Comparison of ENCODE assay signal across 13 cellular contexts in the genomic region with DNA sequence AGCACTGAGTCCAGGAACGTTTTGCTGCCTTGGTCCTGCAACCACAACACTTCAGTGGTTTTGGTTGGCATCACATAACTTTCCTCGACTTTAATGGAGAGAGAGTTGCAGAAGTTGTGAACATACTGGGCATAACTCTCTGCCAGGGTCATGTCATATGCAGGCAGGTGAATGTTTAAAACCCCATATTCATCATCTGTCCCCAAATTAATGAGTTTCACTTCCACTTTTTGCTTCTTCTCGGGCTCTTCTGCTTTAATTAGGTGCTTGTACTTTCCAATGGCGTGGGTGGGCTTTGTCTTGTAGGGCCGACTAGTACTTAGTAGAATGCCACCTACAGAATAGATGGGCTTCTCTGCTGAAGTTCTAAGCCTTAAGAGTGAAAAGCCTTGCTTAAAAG. TPM values are rescaled to one million over a fixed set of nuclear protein-coding genes. Genes with fewer than 3 reads are reported as not detected.
DNase-seq lines count a peak whose midpoint lies in the region; ATAC-seq and TF ChIP-seq lines count a peak whose summit lies in the region.
"Had no signal": no experiment of that assay in that cellular context is flagged by ENCODE, and none has a peak within 500 bp of the region (broad histone marks: within the 10 kb centered on the region; RNA-seq: fewer than 3 reads in every experiment).

No MANE protein-coding gene starts in this region.

- H3K4me3 ChIP-seq in HAP-1 (no peak overlapping the region), lower lobe of right lung (no peak overlapping the region)
- H3K4me3 ChIP-seq in effector memory CD4-positive, alpha-beta T cell (ENCODE audit: insufficient read depth, low read depth, low read length, poor library complexity, severe bottlenecking): no peak overlapping the region
- H3K4me3 ChIP-seq: ovary, thyroid gland had no signal

- peak; percentile 49 for DNase-seq in NAMALWA (ENCODE audit: low spot score)
- DNase-seq in HAP-1 (ENCODE audit: low spot score in 2 of 2): no peak
- DNase-seq in NCI-H1694 treated with DMSO at 0.1 percent for 48 hours (lab: John Stamatoyannopoulos, UW): no peak
- DNase-seq in lower lobe of right lung: no peak
- DNase-seq in effector memory CD4-positive, alpha-beta T cell: no peak
- DNase-seq: activated T-cell treated with anti-CD3 and anti-CD28 coated beads, Interleukin-2, amount 50 U/mL, for 48 hours; BE2C; NCI-H446 treated with DMSO at 0.1 percent for 48 hours; ovary had no signal

- peak; percentile 94 for ATAC-seq in GM18502 (IDR thresholded peaks at IDR 0.05; ENCODE audit: poor library complexity, unreplicated experiment)
- peak; percentile 97 for ATAC-seq in GM19468 (IDR thresholded peaks at IDR 0.05; ENCODE audit: extremely low read depth, unreplicated experiment)
- ATAC-seq in HG02973 (IDR thresholded peaks at IDR 0.05; ENCODE audit: unreplicated experiment): peak; percentile 89
- no peak for ATAC-seq in lower lobe of right lung

- H3K36me3 ChIP-seq in HAP-1 (replicated peaks): no peaks in the 10 kb centered on the region
- no peaks in the 10 kb centered on the region for H3K36me3 ChIP-seq in lower lobe of right lung
- no peaks in the 10 kb centered on the region for H3K36me3 ChIP-seq in effector memory CD4-positive, alpha-beta T cell (ENCODE audit: control insufficient read depth, insufficient read depth, low read length)
- H3K36me3 ChIP-seq: BE2C, ovary, thyroid gland had no signal

- in situ Hi-C loops in HAP-1 (cut with MboI; ENCODE audit: low sequenced_read_pairs): no loop called here

- no peak for TF ChIP-seq CTCF in lower lobe of right lung (IDR thresholded peaks at IDR 0.05)

- H3K9me3 ChIP-seq in HAP-1: no peaks in the 10 kb centered on the region; the same call in 1 of the 2 replicates
- no peaks in the 10 kb centered on the region for H3K9me3 ChIP-seq in lower lobe of right lung
- no peaks in the 10 kb centered on the region for H3K9me3 ChIP-seq in effector memory CD4-positive, alpha-beta T cell (ENCODE audit: control insufficient read depth, low read length)
- H3K9me3 ChIP-seq: BE2C, ovary, thyroid gland had no signal

- H3K27ac ChIP-seq in lower lobe of right lung: no peak overlapping the region
- H3K27ac ChIP-seq in effector memory CD4-positive, alpha-beta T cell (ENCODE audit: insufficient read depth, low read length, poor library complexity, severe bottlenecking): no peak overlapping the region
- H3K27ac ChIP-seq: ovary, thyroid gland had no signal

- H3K4me1 ChIP-seq in HAP-1 (peaks cover 11% of the 10 kb centered on the region), lower lobe of right lung (no peaks in the 10 kb centered on the region)
- no peaks in the 10 kb centered on the region for H3K4me1 ChIP-seq in effector memory CD4-positive, alpha-beta T cell (ENCODE audit: control insufficient read depth, insufficient read depth, low read length, poor library complexity, severe bottlenecking)
- H3K4me1 ChIP-seq: BE2C had no signal

- H3K27me3 ChIP-seq in HAP-1 (ENCODE audit: low read depth) (0 out of 2 replicates have a peak, but pooled peaks cover 2% of the 10 kb centered on the region), lower lobe of right lung (ENCODE audit: low read depth) (peaks cover 3% of the 10 kb centered on the region)
- H3K27me3 ChIP-seq in effector memory CD4-positive, alpha-beta T cell (replicated peaks; ENCODE audit: control insufficient read depth, insufficient read depth, low read length, poor library complexity, severe bottlenecking): no peaks in the 10 kb centered on the region
- H3K27me3 ChIP-seq: BE2C, ovary, thyroid gland had no signal

- intact Hi-C loops in lower lobe of right lung (cut with DNase I): no loop called here

RNA-seq across cellular contexts. Expression of a gene that starts 45.2 kb away (rescaled TPM):
- 0.47 TPM for total RNA-seq in lower lobe of right lung

Comparison
In these comparisons a context has a peak if more than half of its experiments do, and no peak if none do; other contexts are left out.
1. ATAC-seq: peak in GM18502 (single experiment), GM19468 (single experiment) and HG02973 (single experiment); none in lower lobe of right lung (0 of 2).